Comparison of ENCODE assay signal across 12 cellular contexts in genomic region chr6:150765457-150765764, GRCh38.
DNase-seq lines count a peak whose midpoint lies in the region; ATAC-seq, FAIRE-seq and TF ChIP-seq lines count a peak whose summit lies in the region.
"Had no signal": no experiment of that assay in that cellular context is flagged by ENCODE, and none has a peak within 500 bp of the region (broad histone marks: within the 10 kb centered on the region; RNA-seq: fewer than 3 reads in every experiment).

No MANE protein-coding gene starts in this region.

- no peak overlapping the region for H3K9ac ChIP-seq in kidney (ENCODE audit: low read length in 2 of 2)
- H3K9ac ChIP-seq: BLaER1 treated with 17β-estradiol and CSF1 and Interleukin-3, amounts not matched to agents 10 nM and 100 nM had no signal

- TF ChIP-seq POLR2A in gastroesophageal sphincter (IDR thresholded peaks at IDR 0.05), result no peak

- WGBS in gastroesophageal sphincter (ENCODE audit: low coverage in 1 of 2), 2 donors, result 92 to 94% methylated on average over 3 of the region's 3 CpGs

- H3K27me3 Mint-ChIP-seq in T-helper 17 cell, result no peaks in the 10 kb centered on the region
- H3K27me3 Mint-ChIP-seq: activated CD4-positive, alpha-beta T cell treated with anti-CD3 and anti-CD28 coated beads, Interleukin-2, amount 10 ng/mL, durations not matched to agents 7 days and 5 days had no signal

- H3K27ac Mint-ChIP-seq in T-helper 17 cell, result no peak overlapping the region
- H3K27ac Mint-ChIP-seq: activated CD4-positive, alpha-beta T cell treated with anti-CD3 and anti-CD28 coated beads, Interleukin-2, amount 10 ng/mL, durations not matched to agents 7 days and 5 days; activated naive CD8-positive, alpha-beta T cell treated with anti-CD3 and anti-CD28 coated beads, Interleukin-2, amount 10 ng/mL, durations not matched to agents 7 days and 5 days had no signal

- DNase-seq in GM18507 (ENCODE audit: extremely low spot score, insufficient read length, low read depth) (no peak), T-helper 17 cell (no peak), kidney (no peak), SKM-1 (lab: John Stamatoyannopoulos, UW; ENCODE audit: unreplicated experiment) (no peak)
- no peak for DNase-seq in effector CD8-positive, alpha-beta T cell (lab: John Stamatoyannopoulos, UW)
- DNase-seq: activated CD4-positive, alpha-beta T cell treated with anti-CD3 and anti-CD28 coated beads, Interleukin-2, amount 10 ng/mL, durations not matched to agents 7 days and 5 days; activated naive CD8-positive, alpha-beta T cell treated with anti-CD3 and anti-CD28 coated beads, Interleukin-2, amount 10 ng/mL, durations not matched to agents 7 days and 5 days; nephron progenitor cell had no signal

- H3K4me3 ChIP-seq in gastroesophageal sphincter, result no peak overlapping the region
- H3K4me3 ChIP-seq in kidney (ENCODE audit: low read length in 2 of 2), result no peak overlapping the region
- H3K4me3 ChIP-seq: BLaER1 treated with 17β-estradiol and CSF1 and Interleukin-3, amounts not matched to agents 10 nM and 100 nM had no signal

- peaks cover 0 to 7% (median 0%) of the 10 kb centered on the region in 3 donors for H3K4me1 ChIP-seq in gastroesophageal sphincter
- H3K4me1 ChIP-seq in kidney (ENCODE audit: control insufficient read depth in 1 of 2, insufficient read depth in 1 of 2, low read depth in 1 of 2, low read length in 2 of 2), result peaks cover 9 to 13% of the 10 kb centered on the region in 2 donors

- intact Hi-C loops in kidney (cut with DNase I), result no loop called here

- H3K36me3 ChIP-seq in gastroesophageal sphincter (no peaks in the 10 kb centered on the region), kidney (ENCODE audit: control insufficient read depth in 1 of 2, insufficient read depth in 2 of 2, low read length in 2 of 2) (no peaks in the 10 kb centered on the region)

- H3K4me1 Mint-ChIP-seq in T-helper 17 cell, result peaks cover 2% of the 10 kb centered on the region
- H3K4me1 Mint-ChIP-seq: activated CD4-positive, alpha-beta T cell treated with anti-CD3 and anti-CD28 coated beads, Interleukin-2, amount 10 ng/mL, durations not matched to agents 7 days and 5 days; activated naive CD8-positive, alpha-beta T cell treated with anti-CD3 and anti-CD28 coated beads, Interleukin-2, amount 10 ng/mL, durations not matched to agents 7 days and 5 days had no signal

- FAIRE-seq in GM18507 (lab: Jason Lieb, UNC) (peak; percentile 94), kidney (lab: Jason Lieb, UNC) (no peak)

- no peak overlapping the region for H3K4me3 Mint-ChIP-seq in T-helper 17 cell
- H3K4me3 Mint-ChIP-seq: activated CD4-positive, alpha-beta T cell treated with anti-CD3 and anti-CD28 coated beads, Interleukin-2, amount 10 ng/mL, durations not matched to agents 7 days and 5 days; activated naive CD8-positive, alpha-beta T cell treated with anti-CD3 and anti-CD28 coated beads, Interleukin-2, amount 10 ng/mL, durations not matched to agents 7 days and 5 days; nephron progenitor cell had no signal

- no peak for TF ChIP-seq CTCF in gastroesophageal sphincter (IDR thresholded peaks at IDR 0.05)
- no peak for TF ChIP-seq CTCF in kidney (IDR thresholded peaks at IDR 0.05; ENCODE audit: borderline replicate concordance, extremely low read depth, insufficient read depth)

- H3K36me3 Mint-ChIP-seq in T-helper 17 cell (ENCODE audit: low read depth), result peaks cover 8% of the 10 kb centered on the region
- H3K36me3 Mint-ChIP-seq: activated naive CD8-positive, alpha-beta T cell treated with anti-CD3 and anti-CD28 coated beads, Interleukin-2, amount 10 ng/mL, durations not matched to agents 7 days and 5 days had no signal

- no peaks in the 10 kb centered on the region for H3K9me3 ChIP-seq in T-helper 17 cell (ENCODE audit: control insufficient read depth, low read length, poor library complexity, severe bottlenecking)
- H3K9me3 ChIP-seq in gastroesophageal sphincter, result no peaks in the 10 kb centered on the region
- H3K9me3 ChIP-seq in kidney (ENCODE audit: control insufficient read depth in 1 of 2, low read length in 2 of 2), result no peaks in the 10 kb centered on the region
- H3K9me3 ChIP-seq: BLaER1 treated with 17β-estradiol and CSF1 and Interleukin-3, amounts not matched to agents 10 nM and 100 nM had no signal

- no peaks in the 10 kb centered on the region for H3K27me3 ChIP-seq in gastroesophageal sphincter
- H3K27me3 ChIP-seq: BLaER1 treated with 17β-estradiol and CSF1 and Interleukin-3, amounts not matched to agents 10 nM and 100 nM had no signal

- TF ChIP-seq EP300 in gastroesophageal sphincter (IDR thresholded peaks at IDR 0.05), result no peak

- ATAC-seq in GM21381 (IDR thresholded peaks at IDR 0.05; ENCODE audit: unreplicated experiment) (peak; percentile 87), HG03039 (IDR thresholded peaks at IDR 0.05; ENCODE audit: unreplicated experiment) (peak; percentile 87), T-helper 17 cell (peak; percentile 55), gastroesophageal sphincter (no peak)

- H3K27ac ChIP-seq in gastroesophageal sphincter, result no peak overlapping the region
- no peak overlapping the region for H3K27ac ChIP-seq in kidney (ENCODE audit: low read depth in 2 of 2, low read length in 2 of 2)
- H3K27ac ChIP-seq: BLaER1 treated with 17β-estradiol and CSF1 and Interleukin-3, amounts not matched to agents 10 nM and 100 nM had no signal
